Comparison of ENCODE assay signal across 8 cellular contexts in the genomic region with DNA sequence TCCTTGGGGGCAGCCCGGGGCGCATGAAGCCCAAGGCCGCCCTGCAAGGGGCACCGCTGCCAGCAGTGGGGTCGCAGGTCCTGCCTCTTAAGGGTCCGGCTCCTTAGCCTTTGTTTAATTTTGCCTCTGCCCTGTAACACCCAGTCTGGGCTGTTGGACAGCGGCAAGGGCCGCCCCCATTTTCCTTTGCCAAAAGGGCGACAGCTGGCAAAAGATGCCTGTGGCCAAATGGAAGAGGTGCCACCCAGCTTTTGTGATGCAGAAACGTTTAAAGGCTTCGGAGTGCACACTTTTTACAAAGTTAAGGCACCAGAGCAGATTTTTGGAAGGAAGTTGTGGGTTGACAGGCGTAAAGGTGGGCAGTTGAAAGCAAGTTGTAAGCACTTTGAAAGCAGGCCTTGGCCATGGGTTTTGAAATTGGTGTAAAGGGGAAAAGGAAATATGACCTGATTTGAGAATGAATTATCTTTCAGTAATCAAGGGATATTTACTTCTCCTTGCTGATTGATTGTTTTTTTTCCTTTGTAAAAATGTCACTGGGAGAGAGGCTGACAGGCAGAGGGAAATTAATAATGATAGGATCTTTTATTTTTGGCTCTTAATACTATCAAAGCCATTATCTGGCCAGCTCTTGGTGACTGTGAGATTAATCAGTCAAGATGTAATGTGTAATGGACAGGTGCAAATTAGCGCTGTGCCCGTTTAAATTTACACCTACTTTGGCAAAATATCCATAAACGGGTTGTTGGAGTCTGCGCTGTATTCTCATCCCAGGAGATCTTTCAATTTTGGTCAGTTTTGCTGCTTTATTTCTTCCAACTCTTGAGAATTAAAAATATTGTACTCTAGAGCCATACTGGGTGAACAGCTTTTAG. TPM values are rescaled to one million over a fixed set of nuclear protein-coding genes. Genes with fewer than 3 reads are reported as not detected.
DNase-seq lines count a peak whose midpoint lies in the region; ATAC-seq and TF ChIP-seq lines count a peak whose summit lies in the region.

No MANE protein-coding gene starts in this region.

- TF ChIP-seq CTCF in RWPE2 (IDR thresholded peaks at IDR 0.05; ENCODE audit: poor library complexity, severe bottlenecking), result no peak

- peak overlapping the region; percentile 77 for H3K27ac ChIP-seq in RWPE2 (ENCODE audit: poor library complexity, severe bottlenecking)
- H3K27ac ChIP-seq in angular gyrus (ENCODE audit: low read depth, low read length), result peak overlapping the region; percentile 92

- peak; percentile 26 for ATAC-seq in GM21529 (IDR thresholded peaks at IDR 0.05; ENCODE audit: unreplicated experiment)
- peak; percentile 51 for ATAC-seq in RWPE2 (ENCODE audit: low read depth)

- DNase-seq in DMS 273 treated with DMSO at 0.1 percent for 48 hours (lab: John Stamatoyannopoulos, UW) (peak; percentile 82), RWPE2 (ENCODE audit: low spot score) (no peak), hippocampal formation (lab: John Stamatoyannopoulos, UW) (peak; percentile 25 to 51), putamen (ENCODE audit: low spot score) (peak; percentile 47), amniotic stem cell (lab: John Stamatoyannopoulos, UW) (no peak)
- DNase-seq in Jurkat, Clone E6-1 (ENCODE audit: low read depth, low spot score), result peak; percentile 64

- H3K27me3 ChIP-seq in RWPE2 (ENCODE audit: insufficient read depth, poor library complexity, severe bottlenecking), result no peaks in the 10 kb centered on the region

- H3K4me3 ChIP-seq in Jurkat, Clone E6-1 (ENCODE audit: low read length), result peak overlapping the region; percentile 75
- H3K4me3 ChIP-seq in RWPE2 (ENCODE audit: severe bottlenecking), result peak overlapping the region; percentile 75

- peaks cover 10% of the 10 kb centered on the region for H3K4me1 ChIP-seq in RWPE2 (ENCODE audit: insufficient read depth, poor library complexity, severe bottlenecking)

- peaks cover 3% of the 10 kb centered on the region; the same call in 1 of the 2 replicates for H3K36me3 ChIP-seq in RWPE2 (ENCODE audit: low read depth)

- H3K9me3 ChIP-seq in RWPE2 (ENCODE audit: severe bottlenecking), result no peaks in the 10 kb centered on the region

RNA-seq across cellular contexts. Expression of a gene that starts 1.2 kb away (rescaled TPM):
- polyA plus RNA-seq in Jurkat, Clone E6-1 (2012; ENCODE audit: insufficient read depth, insufficient read length), result 16.7 TPM

Comparison
In these comparisons a context has a peak if more than half of its experiments do, and no peak if none do; other contexts are left out.
1. DNase-seq: peak in DMS 273 treated with DMSO at 0.1 percent for 48 hours (single experiment), Jurkat, Clone E6-1 (single experiment), hippocampal formation (2 of 2) and putamen (single experiment); none in RWPE2 (single experiment) and amniotic stem cell (single experiment).